ENCODE assay signal across 8 cellular contexts in genomic region chr1:164772635-164773034, GRCh38.
A peak's percentile ranks its signal among the peaks of the same experiment; 100 is the strongest.
DNase-seq lines count a peak whose midpoint lies in the region; ATAC-seq and TF ChIP-seq lines count a peak whose summit lies in the region.

No MANE protein-coding gene starts in this region.

- TF ChIP-seq CTCF in adrenal gland (IDR thresholded peaks at IDR 0.05): no peak
- TF ChIP-seq CTCF in upper lobe of right lung (IDR thresholded peaks at IDR 0.05): no peak

- peak; percentile 83 for DNase-seq in AG08395 (ENCODE audit: low spot score)
- peak; percentile 44 for DNase-seq in HK-2 (ENCODE audit: unreplicated experiment)
- DNase-seq in adrenal gland: peak; percentile 80 to 96 (median 93)
- peak; percentile 41 to 67 for DNase-seq in left colon
- DNase-seq in upper lobe of right lung: peak; percentile 76
- no peak for DNase-seq in D341Med (ENCODE audit: low spot score)
- DNase-seq in T-helper 9 cell: no peak

- peak; percentile 93 for ATAC-seq in GM19035 (IDR thresholded peaks at IDR 0.05; ENCODE audit: unreplicated experiment)
- ATAC-seq in left colon: peak; percentile 59
- ATAC-seq in upper lobe of right lung: peak; percentile 96

- H3K4me3 ChIP-seq in adrenal gland (no peak overlapping the region), upper lobe of right lung (no peak overlapping the region)

- no peaks in the 10 kb centered on the region for H3K9me3 ChIP-seq in adrenal gland (replicated peaks in 1 of 3)
- no peaks in the 10 kb centered on the region for H3K9me3 ChIP-seq in upper lobe of right lung

- intact Hi-C loops in adrenal gland (cut with DNase I): loop anchor here in 1 of 2 donors (10.0 kb wide), 1 partner anchor 58 kb away; no protein-coding TSS in a partner anchor
- intact Hi-C loops in left colon (cut with DNase I, micrococcal nuclease): no loop called here
- intact Hi-C loops in upper lobe of right lung (cut with DNase I): no loop called here

- peak overlapping the region; percentile 19 to 91 (median 83) for H3K27ac ChIP-seq in adrenal gland
- H3K27ac ChIP-seq in upper lobe of right lung: peak overlapping the region; percentile 59

- TF ChIP-seq POLR2A in adrenal gland (IDR thresholded peaks at IDR 0.05): peak in 1 of 2 donors; percentile 64

- no peaks in the 10 kb centered on the region for H3K27me3 ChIP-seq in adrenal gland
- H3K27me3 ChIP-seq in upper lobe of right lung: no peaks in the 10 kb centered on the region

- H3K36me3 ChIP-seq in adrenal gland (replicated peaks in 1 of 2) (no peaks in the 10 kb centered on the region), upper lobe of right lung (no peaks in the 10 kb centered on the region)

- WGBS in adrenal gland, 4 donors: 48 to 64% (median 58%) methylated on average over 4 of the region's 4 CpGs

- peaks cover 22 to 56% of the 10 kb centered on the region in 2 donors for H3K4me1 ChIP-seq in adrenal gland (replicated peaks in 1 of 2)
- peaks cover 34% of the 10 kb centered on the region for H3K4me1 ChIP-seq in upper lobe of right lung

Comparison
In these comparisons a context has a peak if more than half of its experiments do, and no peak if none do; other contexts are left out.
1. DNase-seq: peak in AG08395 (single experiment), HK-2 (single experiment), adrenal gland (7 of 7), left colon (2 of 2) and upper lobe of right lung (single experiment); none in D341Med (single experiment) and T-helper 9 cell (single experiment).
2. Peak in every context shown above with its lines, with median percentiles within 50 percentile points of each other: ATAC-seq.